ENCODE assay signal across 13 cellular contexts in genomic region chr3:154243353-154243752, GRCh38.
DNase-seq lines count a peak whose midpoint lies in the region; ATAC-seq and TF ChIP-seq lines count a peak whose summit lies in the region.
"Had no signal": no experiment of that assay in that cellular context is flagged by ENCODE, and none has a peak within 500 bp of the region (broad histone marks: within the 10 kb centered on the region; RNA-seq: fewer than 3 reads in every experiment).

No MANE protein-coding gene starts in this region.

- H2BK5ac ChIP-seq in mesenchymal stem cell (ENCODE audit: low read depth, low read length, poor library complexity, severe bottlenecking): no peak overlapping the region

- H2AFZ ChIP-seq in mesenchymal stem cell (ENCODE audit: low read depth, low read length): no peak overlapping the region
- H2AFZ ChIP-seq: hepatocyte had no signal

- H2BK120ac ChIP-seq in mesenchymal stem cell (ENCODE audit: low read depth, low read length): no peak overlapping the region

- no peak overlapping the region for H3K4ac ChIP-seq in mesenchymal stem cell (ENCODE audit: low read depth in 1 of 2, low read length in 2 of 2)

- peak overlapping the region; percentile 60 to 73 (median 68) for H3K27ac ChIP-seq in esophagus muscularis mucosa (replicated peaks in 1 of 4)
- no peak overlapping the region for H3K27ac ChIP-seq in mesenchymal stem cell (ENCODE audit: low read length, poor library complexity, severe bottlenecking)
- H3K27ac ChIP-seq in aorta (ENCODE audit: low read depth in 1 of 2, low read length in 2 of 2): peak overlapping the region; percentile 32 to 98
- H3K27ac ChIP-seq: hepatocyte, HL-60 had no signal

- no peak overlapping the region for H3K14ac ChIP-seq in mesenchymal stem cell (ENCODE audit: low read length in 2 of 2)

- H3K36me3 ChIP-seq in esophagus muscularis mucosa (peaks cover 0 to 32% (median 13%) of the 10 kb centered on the region in 4 donors), mesenchymal stem cell (ENCODE audit: control insufficient read depth in 1 of 2, insufficient read depth in 2 of 2, low read depth in 1 of 2, low read length in 2 of 2) (peaks cover 0 to 1% of the 10 kb centered on the region in 2 experiments), aorta (ENCODE audit: control insufficient read depth in 1 of 2, insufficient read depth in 2 of 2, low read length in 1 of 2) (peaks cover 0 to 2% of the 10 kb centered on the region in 2 donors)

- H3K9me3 ChIP-seq in esophagus muscularis mucosa (no peaks in the 10 kb centered on the region), mesenchymal stem cell (ENCODE audit: control insufficient read depth, low read length) (no peaks in the 10 kb centered on the region), aorta (ENCODE audit: control insufficient read depth, low read length) (no peaks in the 10 kb centered on the region)

- peak; percentile 20 for DNase-seq in RPMI7951 (ENCODE audit: low read depth)
- DNase-seq in esophagus muscularis mucosa (ENCODE audit: extremely low spot score): no peak
- DNase-seq in mesenchymal stem cell: peak; percentile 17
- no peak for DNase-seq in aorta
- no peak for DNase-seq in NCI-H1436 treated with DMSO at 0.1 percent for 48 hours (lab: John Stamatoyannopoulos, UW)
- DNase-seq in activated CD8-positive, alpha-beta memory T cell treated with anti-CD3 and anti-CD28 coated beads, Interleukin-2, amount 50 U/mL, for 4 hours: no peak
- no peak for DNase-seq in GM20000 (ENCODE audit: low spot score)
- DNase-seq: midbrain, NCI-H1048, NCI-H69 had no signal

- H2BK12ac ChIP-seq in mesenchymal stem cell (ENCODE audit: low read length in 2 of 2): no peak overlapping the region

- H3K9ac ChIP-seq in mesenchymal stem cell (ENCODE audit: low read length): peak overlapping the region; percentile 7

- TF ChIP-seq POLR2A in esophagus muscularis mucosa (IDR thresholded peaks at IDR 0.05; ENCODE audit: low read depth): no peak

- intact Hi-C loops in esophagus muscularis mucosa (cut with DNase I): no loop called here
- intact Hi-C loops in aorta (cut with DNase I): loop anchor here in 1 of 2 donors (5.0 kb wide), 1 partner anchor 121 kb away; the partner anchor contains the start of gene ARHGEF26

- H3K23ac ChIP-seq in mesenchymal stem cell (ENCODE audit: low read length in 2 of 2): no peak overlapping the region

- TF ChIP-seq EP300 in esophagus muscularis mucosa (IDR thresholded peaks at IDR 0.05): no peak

- peak; percentile 73 for ATAC-seq in aorta (ENCODE audit: low FRiP score)

- H2AK5ac ChIP-seq in mesenchymal stem cell (ENCODE audit: low read length, severe bottlenecking): no peak overlapping the region

- no peak overlapping the region for H3K18ac ChIP-seq in mesenchymal stem cell (ENCODE audit: low read depth in 1 of 2, low read length in 2 of 2)

- WGBS in esophagus muscularis mucosa: 32% methylated on average over 2 of the region's 2 CpGs
- WGBS in mesenchymal stem cell: 69% methylated on average over 1 of the region's 2 CpGs
- WGBS in aorta, 2 donors: 6 to 7% methylated on average over 2 of the region's 2 CpGs

- H3K4me1 ChIP-seq in esophagus muscularis mucosa (peaks cover 5 to 52% (median 35%) of the 10 kb centered on the region in 4 donors), mesenchymal stem cell (ENCODE audit: control insufficient read depth, insufficient read depth, low read depth, low read length) (no peaks in the 10 kb centered on the region), aorta (ENCODE audit: control insufficient read depth in 1 of 2, insufficient read depth in 2 of 2, low read length in 2 of 2) (peaks cover 2 to 15% of the 10 kb centered on the region in 2 donors)

- no peak overlapping the region for H4K91ac ChIP-seq in mesenchymal stem cell (ENCODE audit: low read length)

- no peak for TF ChIP-seq CTCF in esophagus muscularis mucosa (IDR thresholded peaks at IDR 0.05)
- TF ChIP-seq CTCF in GM20000 (IDR thresholded peaks at IDR 0.05; ENCODE audit: extremely low read depth, missing control alignments): no peak

- H3K4me2 ChIP-seq in mesenchymal stem cell (ENCODE audit: low read length, poor library complexity, severe bottlenecking): no peak overlapping the region
- H3K4me2 ChIP-seq: hepatocyte had no signal

- no peak overlapping the region for H4K8ac ChIP-seq in mesenchymal stem cell (ENCODE audit: low read length)

- no peak overlapping the region for H2BK15ac ChIP-seq in mesenchymal stem cell (ENCODE audit: low read depth, poor library complexity, severe bottlenecking)

- H3K79me1 ChIP-seq in mesenchymal stem cell (replicated peaks; ENCODE audit: low read length, poor library complexity, severe bottlenecking): no peaks in the 10 kb centered on the region

- H3K27me3 ChIP-seq in esophagus muscularis mucosa: no peaks in the 10 kb centered on the region
- H3K27me3 ChIP-seq in mesenchymal stem cell (ENCODE audit: control insufficient read depth in 1 of 2, insufficient read depth in 1 of 2, low read length in 2 of 2): no peaks in the 10 kb centered on the region
- H3K27me3 ChIP-seq in aorta (ENCODE audit: control insufficient read depth in 1 of 2, insufficient read depth in 2 of 2, low read length in 1 of 2): no peaks in the 10 kb centered on the region
- H3K27me3 ChIP-seq: hepatocyte had no signal

- no peak overlapping the region for H3K4me3 ChIP-seq in esophagus muscularis mucosa
- no peak overlapping the region for H3K4me3 ChIP-seq in mesenchymal stem cell (ENCODE audit: insufficient read depth in 1 of 2, low read depth in 1 of 2, low read length in 2 of 2)
- no peak overlapping the region for H3K4me3 ChIP-seq in aorta (ENCODE audit: low read length in 2 of 2)
- H3K4me3 ChIP-seq: hepatocyte, skin epidermis had no signal

Comparison
In these comparisons a context has a peak if more than half of its experiments do, and no peak if none do; other contexts are left out.
1. DNase-seq: peak in RPMI7951 (single experiment) and mesenchymal stem cell (single experiment); none in esophagus muscularis mucosa (single experiment), aorta (0 of 2), NCI-H1436 treated with DMSO at 0.1 percent for 48 hours (single experiment), activated CD8-positive, alpha-beta memory T cell treated with anti-CD3 and anti-CD28 coated beads, Interleukin-2, amount 50 U/mL, for 4 hours (single experiment) and GM20000 (single experiment).